In genomic region chr11:45919276-45919675, GRCh38 we compare ENCODE assay signal across 7 cellular contexts. TPM values are rescaled to one million over a fixed set of nuclear protein-coding genes. Genes with fewer than 3 reads are reported as not detected.
DNase-seq lines count a peak whose midpoint lies in the region; ATAC-seq and TF ChIP-seq lines count a peak whose summit lies in the region.

No MANE protein-coding gene starts in this region.

- peak; percentile 25 for DNase-seq in H7
- no peak for DNase-seq in RWPE2 (ENCODE audit: low spot score)
- DNase-seq in endothelial cell (ENCODE audit: low spot score): no peak
- DNase-seq in gastrocnemius medialis: no peak
- no peak for DNase-seq in mesenteric fat pad (ENCODE audit: low spot score)
- DNase-seq in stimulated activated CD4-positive, alpha-beta T cell treated with anti-CD3 and anti-CD28 coated beads, Interleukin-12 subunit alpha, Interleukin-12 subunit beta, amount 100 ng/mL, for 4 hours: no peak

- H3K9me3 Mint-ChIP-seq in endothelial cell (ENCODE audit: unreplicated experiment): no peaks in the 10 kb centered on the region

- in situ Hi-C loops in gastrocnemius medialis (cut with MboI; ENCODE audit: low sequenced_read_pairs in 4 of 4): loop anchor here in 2 of 4 donors (5.0 to 10.0 kb wide), 2 partner anchors 72 to 74 kb away; partner anchors contain the start of gene CRY2 (in 2 of the 2)

- H3K27me3 Mint-ChIP-seq in endothelial cell (ENCODE audit: unreplicated experiment): peaks cover 34% of the 10 kb centered on the region

- H3K4me1 Mint-ChIP-seq in endothelial cell (ENCODE audit: unreplicated experiment): peaks cover 26% of the 10 kb centered on the region

- TF ChIP-seq POLR2A in gastrocnemius medialis (IDR thresholded peaks at IDR 0.05): no peak

- no peak overlapping the region for H3K27ac Mint-ChIP-seq in endothelial cell (ENCODE audit: unreplicated experiment)

- TF ChIP-seq CTCF in RWPE2 (IDR thresholded peaks at IDR 0.05; ENCODE audit: poor library complexity, severe bottlenecking): no peak
- TF ChIP-seq CTCF in endothelial cell (IDR thresholded peaks at IDR 0.05; ENCODE audit: unreplicated experiment): no peak
- TF ChIP-seq CTCF in gastrocnemius medialis (IDR thresholded peaks at IDR 0.05 in 4 of 5, conservative IDR thresholded peaks at IDR 0.05 in 1 of 5): no peak

- H3K9me3 ChIP-seq in RWPE2 (ENCODE audit: severe bottlenecking): no peaks in the 10 kb centered on the region
- no peaks in the 10 kb centered on the region for H3K9me3 ChIP-seq in gastrocnemius medialis

- peak overlapping the region; percentile 73 for H3K4me3 Mint-ChIP-seq in endothelial cell (ENCODE audit: unreplicated experiment)

- intact Hi-C loops in gastrocnemius medialis (cut with DNase I; ENCODE audit: low total_unique reads): loop anchor here (2.0 to 5.0 kb wide), 2 partner anchors 57 to 1724 kb away; partner anchors contain the start of gene MTCH2

- H3K36me3 ChIP-seq in H7 (replicated peaks; ENCODE audit: control insufficient read depth, insufficient read depth, low read length) (peaks cover 3% of the 10 kb centered on the region), RWPE2 (ENCODE audit: low read depth) (peaks cover 20% of the 10 kb centered on the region; the same call in 1 of the 2 replicates), gastrocnemius medialis (peaks cover 0 to 14% of the 10 kb centered on the region in 2 donors)

- no peaks in the 10 kb centered on the region for H3K36me3 Mint-ChIP-seq in endothelial cell (ENCODE audit: low read depth, unreplicated experiment)

- H3K4me1 ChIP-seq in RWPE2 (ENCODE audit: insufficient read depth, poor library complexity, severe bottlenecking): peaks cover 3% of the 10 kb centered on the region
- peaks cover 18 to 20% of the 10 kb centered on the region in 2 donors for H3K4me1 ChIP-seq in gastrocnemius medialis

- peaks cover 13% of the 10 kb centered on the region for H3K27me3 ChIP-seq in H7 (ENCODE audit: control insufficient read depth, insufficient read depth, low read length)
- H3K27me3 ChIP-seq in RWPE2 (ENCODE audit: insufficient read depth, poor library complexity, severe bottlenecking): no peaks in the 10 kb centered on the region
- H3K27me3 ChIP-seq in gastrocnemius medialis: peaks cover 20 to 24% (median 21%) of the 10 kb centered on the region in 3 donors

- no peak overlapping the region for H3K4me3 ChIP-seq in H7 (ENCODE audit: insufficient read depth, low read depth, low read length)
- no peak overlapping the region for H3K4me3 ChIP-seq in RWPE2 (ENCODE audit: severe bottlenecking)
- peak overlapping the region in 1 of 4 donors; percentile 97 for H3K4me3 ChIP-seq in gastrocnemius medialis

- ATAC-seq in RWPE2 (ENCODE audit: low read depth) (no peak), gastrocnemius medialis (no peak), GM19455 (IDR thresholded peaks at IDR 0.05; ENCODE audit: unreplicated experiment) (no peak)

- peak overlapping the region; percentile 66 for H3K27ac ChIP-seq in RWPE2 (ENCODE audit: poor library complexity, severe bottlenecking)
- peak overlapping the region; percentile 88 to 96 (median 94) for H3K27ac ChIP-seq in gastrocnemius medialis

RNA-seq across cellular contexts. Expression of gene PEX16, which starts 1.6 kb away (rescaled TPM):
- total RNA-seq in H7 (2014; rRNA removed; shearing (Covaris generic)): 39.9 and 43.7 TPM in 2 replicates
- total RNA-seq in endothelial cell (ENCODE audit: unreplicated experiment) (28.1 TPM), gastrocnemius medialis (10 to 100 TPM; 18.5 to 27.2 (median 20.5) TPM), mesenteric fat pad (21.5 TPM)

RNA-seq across cellular contexts. Expression of gene LARGE2, which starts 3.2 kb away (rescaled TPM):
- total RNA-seq in H7 (2014; rRNA removed; shearing (Covaris generic)): 36.6 and 38.6 TPM in 2 replicates
- 0.95 TPM for total RNA-seq in endothelial cell (ENCODE audit: unreplicated experiment)
- total RNA-seq in gastrocnemius medialis: not detected
- total RNA-seq in mesenteric fat pad: not detected

RNA-seq across cellular contexts. Expression of gene FREY1, which starts 12.2 kb away (rescaled TPM):
- total RNA-seq in H7 (2014; rRNA removed; shearing (Covaris generic)): 0.35 and 2.3 TPM in 2 replicates
- total RNA-seq in endothelial cell (ENCODE audit: unreplicated experiment) (1.1 TPM), gastrocnemius medialis (not detected), mesenteric fat pad (1.4 TPM)

RNA-seq across cellular contexts. Expression of gene MAPK8IP1, which starts 33.8 kb away (rescaled TPM):
- 10.4 and 15.3 TPM in 2 replicates for total RNA-seq in H7 (2014; rRNA removed; shearing (Covaris generic))
- total RNA-seq in endothelial cell (ENCODE audit: unreplicated experiment) (3.7 TPM), gastrocnemius medialis (1 to 10 TPM; 1.4 to 4.0 (median 1.9) TPM), mesenteric fat pad (4.2 TPM)

Comparison
In these comparisons a context has a peak if more than half of its experiments do, and no peak if none do; other contexts are left out.
1. RNA of gene LARGE2, which starts 3.2 kb away (total RNA-seq): 36.6 to 38.6 TPM in H7; 0.95 TPM in endothelial cell (single experiment), not detected in gastrocnemius medialis and not detected in mesenteric fat pad (single experiment); every median in the first group is over 10 times any median in the second.